ENCODE assay signal across 8 cellular contexts in the genomic region with DNA sequence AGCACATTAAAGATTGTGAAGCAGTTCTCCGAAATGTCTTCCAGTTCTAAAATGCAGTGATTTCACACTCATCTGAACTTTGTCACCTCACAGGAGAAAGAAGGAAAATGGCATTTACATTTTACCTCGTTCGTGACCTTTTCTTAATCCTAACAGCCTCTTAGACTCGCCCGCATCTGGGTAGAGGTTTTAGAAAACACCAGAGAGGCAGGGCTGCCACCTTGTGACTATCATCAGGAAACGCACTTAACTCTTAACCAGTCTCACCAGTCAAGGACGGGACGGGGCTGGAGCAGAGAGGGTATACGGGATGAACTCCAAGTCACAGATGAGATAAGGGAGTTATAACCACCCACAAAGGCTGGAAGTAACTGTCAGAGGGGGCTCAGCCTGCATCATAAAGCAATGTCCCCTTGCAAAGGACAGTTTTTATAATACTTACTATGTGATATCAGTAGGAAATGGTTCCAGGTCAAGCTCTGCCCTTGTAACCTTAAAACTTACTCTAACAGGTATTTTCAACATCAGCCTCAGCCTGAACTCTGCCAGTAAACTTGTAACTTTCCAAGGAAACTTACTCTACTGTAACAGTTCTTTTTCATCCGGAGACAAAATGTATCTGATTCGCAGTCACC. TPM values are rescaled to one million over a fixed set of nuclear protein-coding genes. Genes with fewer than 3 reads are reported as not detected.
DNase-seq lines count a peak whose midpoint lies in the region; ATAC-seq, FAIRE-seq and TF ChIP-seq lines count a peak whose summit lies in the region.

No MANE protein-coding gene starts in this region.

- no peak overlapping the region for H3K4me3 ChIP-seq in NT2/D1 (ENCODE audit: insufficient read length, low read depth)
- H3K4me3 ChIP-seq in fibroblast of villous mesenchyme (ENCODE audit: low read depth, low read length) = no peak overlapping the region
- no peak overlapping the region for H3K4me3 ChIP-seq in retinal pigment epithelial cell (ENCODE audit: low read length)

- no peak overlapping the region for H3K9ac ChIP-seq in NT2/D1 (ENCODE audit: insufficient read length, low read depth)

- H3K9me3 ChIP-seq in NT2/D1 (ENCODE audit: insufficient read depth, low read length) = no peaks in the 10 kb centered on the region

- TF ChIP-seq CTCF in fibroblast of villous mesenchyme (IDR thresholded peaks at IDR 0.05; ENCODE audit: insufficient read depth, low read depth, low read length) (peak; percentile 52), retinal pigment epithelial cell (conservative IDR thresholded peaks at IDR 0.05; ENCODE audit: low read depth, low read length) (peak; percentile 60)

- peaks cover 46% of the 10 kb centered on the region for H3K27me3 ChIP-seq in NT2/D1 (ENCODE audit: insufficient read depth, insufficient read length)

- ATAC-seq in HG03159 (IDR thresholded peaks at IDR 0.05; ENCODE audit: unreplicated experiment) (no peak), GM18873 (IDR thresholded peaks at IDR 0.05; ENCODE audit: low FRiP score, unreplicated experiment) (no peak)

- DNase-seq in COLO668 (lab: John Stamatoyannopoulos, UW; ENCODE audit: unreplicated experiment) (peak; percentile 65), HTR-8/SVneo (ENCODE audit: insufficient read length, low spot score) (peak; percentile 55), NT2/D1 (ENCODE audit: low read depth, low spot score) (peak; percentile 36), activated T-cell treated with anti-CD3 and anti-CD28 coated beads for 48 hours (ENCODE audit: low read depth) (peak; percentile 37), fibroblast of villous mesenchyme (ENCODE audit: low read depth) (peak; percentile 46), retinal pigment epithelial cell (ENCODE audit: low read depth) (peak; percentile 14)

- no peaks in the 10 kb centered on the region for H3K36me3 ChIP-seq in NT2/D1 (ENCODE audit: insufficient read depth, insufficient read length, low read length)

- H3K4me1 ChIP-seq in NT2/D1 (ENCODE audit: insufficient read depth, insufficient read length) = no peaks in the 10 kb centered on the region

- no peak for FAIRE-seq in HTR-8/SVneo (lab: Jason Lieb, UNC)

RNA-seq across cellular contexts. Expression of a gene that starts 8.6 kb away (rescaled TPM):
- total RNA-seq in fibroblast of villous mesenchyme = not detected in 2 replicates

RNA-seq across cellular contexts. Expression of a gene that starts 38.3 kb away (rescaled TPM):
- not detected in 2 replicates for total RNA-seq in fibroblast of villous mesenchyme

RNA-seq across cellular contexts. Expression of a gene that starts 49.7 kb away (rescaled TPM):
- not detected in 2 replicates for total RNA-seq in fibroblast of villous mesenchyme

RNA-seq across cellular contexts. Expression of a gene that starts 58.6 kb away (rescaled TPM):
- not detected in 2 replicates for total RNA-seq in fibroblast of villous mesenchyme

Comparison
In these comparisons a context has a peak if more than half of its experiments do, and no peak if none do; other contexts are left out.
1. DNase-seq: peak in every context shown above with its lines; median percentile 65 in COLO668; 55 in HTR-8/SVneo; 46 in fibroblast of villous mesenchyme; 37 in activated T-cell treated with anti-CD3 and anti-CD28 coated beads for 48 hours; 36 in NT2/D1; 14 in retinal pigment epithelial cell.